In genomic region chr9:37311938-37312730, GRCh38 we compare ENCODE assay signal across 19 cellular contexts.
DNase-seq lines count a peak whose midpoint lies in the region; ATAC-seq, FAIRE-seq and TF ChIP-seq lines count a peak whose summit lies in the region.
"Had no signal": no experiment of that assay in that cellular context is flagged by ENCODE, and none has a peak within 500 bp of the region (broad histone marks: within the 10 kb centered on the region; RNA-seq: fewer than 3 reads in every experiment).

No MANE protein-coding gene starts in this region.

- no peak for FAIRE-seq in bronchial epithelial cell (lab: Jason Lieb, UNC)
- FAIRE-seq: GM18507 had no signal

- H3K36me3 ChIP-seq in BJ (ENCODE audit: control insufficient read depth, insufficient read depth, low read length), result no peaks in the 10 kb centered on the region; the same call in 1 of the 2 replicates
- no peaks in the 10 kb centered on the region; the same call in 1 of the 2 replicates for H3K36me3 ChIP-seq in PC-3 (ENCODE audit: low read depth, low read length)
- H3K36me3 ChIP-seq in bronchial epithelial cell (ENCODE audit: control insufficient read depth, insufficient read depth, low read length), result no peaks in the 10 kb centered on the region
- H3K36me3 ChIP-seq: BE2C, colonic mucosa, vagina had no signal

- H3F3A ChIP-seq in PC-3 (ENCODE audit: low read length, unreplicated experiment), result no peaks in the 10 kb centered on the region

- H3K79me2 ChIP-seq in PC-3 (ENCODE audit: low read length), result no peaks in the 10 kb centered on the region

- H3K9ac ChIP-seq in PC-3 (ENCODE audit: low read length), result no peak overlapping the region

- no peaks in the 10 kb centered on the region for H3K9me2 ChIP-seq in PC-3 (replicated peaks; ENCODE audit: low read length)

- CTCF ChIA-PET in BJ (lab: Yijun Ruan, JAX), result no interaction called here
- CTCF ChIA-PET in PC-3 (lab: Charles Lee), result no interaction called here

- intact Hi-C loops in PC-3 (cut with micrococcal nuclease), result no loop called here

- no peaks in the 10 kb centered on the region for H4K20me1 ChIP-seq in PC-3 (ENCODE audit: low read length)

- ATAC-seq in PC-3, result no peak; the same call in 1 of the 2 replicates
- ATAC-seq in HG02759 (IDR thresholded peaks at IDR 0.05; ENCODE audit: unreplicated experiment), result no peak
- ATAC-seq: activated CD8-positive, alpha-beta T cell treated with anti-CD3 and anti-CD28 coated beads for 36 hours; activated T-cell treated with anti-CD3 and anti-CD28 coated beads, Interleukin-2, amount 50 U/mL, for 72 hours; natural killer cell had no signal

- H3K4me3 ChIP-seq in BJ (ENCODE audit: low read depth, low read length), result no peak overlapping the region
- no peak overlapping the region for H3K4me3 ChIP-seq in PC-3 (ENCODE audit: low read length)
- H3K4me3 ChIP-seq in bronchial epithelial cell (ENCODE audit: low read depth, low read length), result no peak overlapping the region
- H3K4me3 ChIP-seq: colonic mucosa, vagina had no signal

- BruUV-seq in PC-3 (replicated peaks; lab: Mats Ljungman, UMichigan), result no TSS peak

- H3K9me3 ChIP-seq in PC-3 (ENCODE audit: low read length), result no peaks in the 10 kb centered on the region
- H3K9me3 ChIP-seq: BE2C, colonic mucosa, vagina had no signal

- no peak overlapping the region for H3K27ac ChIP-seq in PC-3 (ENCODE audit: low read length)
- H3K27ac ChIP-seq: colonic mucosa, vagina had no signal

- H3K4me1 ChIP-seq in PC-3 (ENCODE audit: insufficient read depth, low read length), result no peaks in the 10 kb centered on the region
- H3K4me1 ChIP-seq: BE2C, colonic mucosa, vagina had no signal

- peak; percentile 21 for DNase-seq in BJ (ENCODE audit: low read depth)
- DNase-seq in PC-3, result peak; percentile 26
- peak; percentile 18 for DNase-seq in bronchial epithelial cell (ENCODE audit: low read depth)
- peak; percentile 23 for DNase-seq in non-pigmented ciliary epithelial cell (ENCODE audit: low read depth)
- DNase-seq in NCI-H2081 treated with DMSO at 0.1 percent for 48 hours (lab: John Stamatoyannopoulos, UW), result no peak
- DNase-seq in retina, result no peak
- DNase-seq in NCI-H510A treated with DMSO at 0.1 percent for 48 hours (lab: John Stamatoyannopoulos, UW), result no peak
- DNase-seq: activated CD8-positive, alpha-beta T cell treated with anti-CD3 and anti-CD28 coated beads for 36 hours; activated T-cell treated with anti-CD3 and anti-CD28 coated beads, Interleukin-2, amount 50 U/mL, for 72 hours; BE2C; colonic mucosa; DMS 273 treated with DMSO at 0.1 percent for 48 hours; head of caudate nucleus; islet precursor cell; natural killer cell; NCI-H187 treated with DMSO at 0.1 percent for 48 hours had no signal

- POLR2A ChIA-PET in BJ (lab: Charles Lee), result no interaction called here
- POLR2A ChIA-PET in PC-3 (lab: Charles Lee; ENCODE audit: unreplicated experiment), result no interaction called here

- H3K4me2 ChIP-seq in PC-3 (ENCODE audit: low read length), result no peak overlapping the region

- no peak for TF ChIP-seq CTCF in BJ (IDR thresholded peaks at IDR 0.05; ENCODE audit: insufficient read depth, low read depth, low read length)
- no peak for TF ChIP-seq CTCF in PC-3 (conservative IDR thresholded peaks at IDR 0.05; ENCODE audit: low read depth, low read length)
- no peak for TF ChIP-seq CTCF in bronchial epithelial cell (IDR thresholded peaks at IDR 0.05; ENCODE audit: insufficient read depth, low read length, severe bottlenecking)

- no peak overlapping the region for H2AFZ ChIP-seq in PC-3 (ENCODE audit: low read length)

- H3K27me3 ChIP-seq in BJ (ENCODE audit: control insufficient read depth, insufficient read depth, low read length) (no peaks in the 10 kb centered on the region), PC-3 (ENCODE audit: low read length) (no peaks in the 10 kb centered on the region), bronchial epithelial cell (ENCODE audit: control insufficient read depth, insufficient read depth, low read length) (no peaks in the 10 kb centered on the region)
- H3K27me3 ChIP-seq: BE2C, colonic mucosa, vagina had no signal

Comparison
In these comparisons a context has a peak if more than half of its experiments do, and no peak if none do; other contexts are left out.
1. DNase-seq: peak in BJ (single experiment), PC-3 (single experiment), bronchial epithelial cell (single experiment) and non-pigmented ciliary epithelial cell (single experiment); none in NCI-H2081 treated with DMSO at 0.1 percent for 48 hours (single experiment), retina (single experiment) and NCI-H510A treated with DMSO at 0.1 percent for 48 hours (single experiment).